In genomic region chr12:100141666-100141997, GRCh38 we compare ENCODE assay signal across 8 cellular contexts. TPM values are rescaled to one million over a fixed set of nuclear protein-coding genes. Genes with fewer than 3 reads are reported as not detected.
DNase-seq lines count a peak whose midpoint lies in the region; ATAC-seq and TF ChIP-seq lines count a peak whose summit lies in the region.

No MANE protein-coding gene starts in this region.

- peak overlapping the region; percentile 88 for H3K9ac ChIP-seq in DND-41 (ENCODE audit: low read depth, low read length)
- H3K9ac ChIP-seq in HUES6 (ENCODE audit: low read length): peak overlapping the region; percentile 92

- H4K20me1 ChIP-seq in DND-41 (ENCODE audit: insufficient read depth, low read length): no peaks in the 10 kb centered on the region; the same call in 1 of the 2 replicates

- H3K79me2 ChIP-seq in DND-41 (ENCODE audit: insufficient read depth, low read length): peaks cover 46% of the 10 kb centered on the region

- peaks cover 23% of the 10 kb centered on the region for H3K4me1 ChIP-seq in DND-41 (ENCODE audit: insufficient read depth, low read length)
- H3K4me1 ChIP-seq in HUES6 (ENCODE audit: control insufficient read depth, insufficient read depth, low read length): peaks cover 29% of the 10 kb centered on the region
- H3K4me1 ChIP-seq in esophagus squamous epithelium: peaks cover 4 to 41% (median 23%) of the 10 kb centered on the region in 3 donors

- peak overlapping the region; percentile 91 for H3K4me3 Mint-ChIP-seq in WTC11
- peak overlapping the region; percentile 91 to 98 (median 97) for H3K4me3 Mint-ChIP-seq in nephron

- H3K4me1 Mint-ChIP-seq in WTC11 (peaks cover 31% of the 10 kb centered on the region), nephron (peaks cover 30% of the 10 kb centered on the region)

- H3K36me3 ChIP-seq in DND-41 (ENCODE audit: insufficient read depth, low read length) (no peaks in the 10 kb centered on the region; the same call in 1 of the 2 replicates), HUES6 (ENCODE audit: control insufficient read depth, insufficient read depth, low read length) (no peaks in the 10 kb centered on the region), esophagus squamous epithelium (no peaks in the 10 kb centered on the region)

- ATAC-seq in DND-41 (ENCODE audit: insufficient read depth, low read depth) (peak; percentile 34; the same call in 2 of the 3 replicates), GM21528 (IDR thresholded peaks at IDR 0.05; ENCODE audit: low FRiP score, unreplicated experiment) (peak; percentile 19), WTC11 (no peak)

- peaks cover 10% of the 10 kb centered on the region for H3K9me3 Mint-ChIP-seq in WTC11
- H3K9me3 Mint-ChIP-seq in nephron: no peaks in the 10 kb centered on the region

- peaks cover 7% of the 10 kb centered on the region for H3K36me3 Mint-ChIP-seq in WTC11
- no peaks in the 10 kb centered on the region for H3K36me3 Mint-ChIP-seq in nephron (ENCODE audit: low read depth)

- peak overlapping the region; percentile 70 to 84; a peak in 3 of 4 replicates for H3K4me3 ChIP-seq in DND-41 (ENCODE audit: low read depth in 1 of 2, low read length in 2 of 2)
- peak overlapping the region; percentile 96 for H3K4me3 ChIP-seq in HUES6 (ENCODE audit: low read depth, low read length)
- H3K4me3 ChIP-seq in esophagus squamous epithelium: peak overlapping the region; percentile 88 to 97 (median 95)

- H3K27ac Mint-ChIP-seq in WTC11 (peak overlapping the region; percentile 64; the same call in 1 of the 2 replicates), nephron (peak overlapping the region; percentile 92 to 94 (median 94))

- no peaks in the 10 kb centered on the region for H3K27me3 Mint-ChIP-seq in WTC11 (ENCODE audit: low read depth)
- no peaks in the 10 kb centered on the region for H3K27me3 Mint-ChIP-seq in nephron (ENCODE audit: low read depth)

- H3K27ac ChIP-seq in DND-41 (ENCODE audit: low read length) (peak overlapping the region; percentile 72), HUES6 (ENCODE audit: low read depth, low read length) (peak overlapping the region; percentile 89; the same call in 1 of the 2 replicates), esophagus squamous epithelium (peak overlapping the region; percentile 96 to 98 (median 98))

- no peaks in the 10 kb centered on the region for H3K27me3 ChIP-seq in DND-41 (ENCODE audit: insufficient read depth, low read length, poor library complexity)
- H3K27me3 ChIP-seq in HUES6 (ENCODE audit: control insufficient read depth, insufficient read depth, low read length): no peaks in the 10 kb centered on the region
- H3K27me3 ChIP-seq in esophagus squamous epithelium: no peaks in the 10 kb centered on the region

- CTCF ChIA-PET in WTC11 (lab: Charles Lee): no interaction called here

- TF ChIP-seq CTCF in DND-41 (IDR thresholded peaks at IDR 0.05; ENCODE audit: borderline replicate concordance, extremely low read depth, low read length, poor library complexity, severe bottlenecking): no peak
- TF ChIP-seq CTCF in WTC11 (IDR thresholded peaks at IDR 0.05): no peak
- no peak for TF ChIP-seq CTCF in esophagus squamous epithelium (IDR thresholded peaks at IDR 0.05)
- TF ChIP-seq CTCF in nephron (IDR thresholded peaks at IDR 0.05; ENCODE audit: unreplicated experiment in 3 of 3): no peak

- no peak for TF ChIP-seq POLR2A in esophagus squamous epithelium (IDR thresholded peaks at IDR 0.05)

- H3K9me3 ChIP-seq in DND-41 (ENCODE audit: insufficient read depth, low read length, severe bottlenecking) (no peaks in the 10 kb centered on the region), HUES6 (ENCODE audit: control insufficient read depth, insufficient read depth, low read depth, low read length) (peaks cover 7% of the 10 kb centered on the region; the same call in 1 of the 2 replicates), esophagus squamous epithelium (no peaks in the 10 kb centered on the region)

- H3K4me2 ChIP-seq in DND-41 (ENCODE audit: insufficient read depth, low read length): peak overlapping the region; percentile 75

- H2AFZ ChIP-seq in DND-41 (ENCODE audit: low read depth, low read length): peak overlapping the region; percentile 91

- POLR2A ChIA-PET in WTC11 (lab: Charles Lee): interaction anchor here (0.6 kb wide), 1 partner anchor 146 kb away, joined by 3 read pairs; no protein-coding TSS in a partner anchor

- WGBS in esophagus squamous epithelium, 2 donors: 4 to 7% methylated on average over 6 of the region's 6 CpGs

- peak; percentile 20 for DNase-seq in DND-41
- no peak for DNase-seq in WTC11 (ENCODE audit: low spot score)
- DNase-seq in esophagus squamous epithelium (lab: John Stamatoyannopoulos, UW): no peak
- no peak for DNase-seq in T-helper 9 cell
- DNase-seq in ureter (ENCODE audit: low spot score): no peak

- intact Hi-C loops in esophagus squamous epithelium (cut with DNase I): no loop called here

TF ChIP-seq in WTC11, 78 proteins besides CTCF, POLR2A, EP300 and RAD21 (continues in another document):
- TF ChIP-seq, protein P1, sequence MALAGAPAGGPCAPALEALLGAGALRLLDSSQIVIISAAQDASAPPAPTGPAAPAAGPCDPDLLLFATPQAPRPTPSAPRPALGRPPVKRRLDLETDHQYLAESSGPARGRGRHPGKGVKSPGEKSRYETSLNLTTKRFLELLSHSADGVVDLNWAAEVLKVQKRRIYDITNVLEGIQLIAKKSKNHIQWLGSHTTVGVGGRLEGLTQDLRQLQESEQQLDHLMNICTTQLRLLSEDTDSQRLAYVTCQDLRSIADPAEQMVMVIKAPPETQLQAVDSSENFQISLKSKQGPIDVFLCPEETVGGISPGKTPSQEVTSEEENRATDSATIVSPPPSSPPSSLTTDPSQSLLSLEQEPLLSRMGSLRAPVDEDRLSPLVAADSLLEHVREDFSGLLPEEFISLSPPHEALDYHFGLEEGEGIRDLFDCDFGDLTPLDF (CRISPR knock-in tag; IDR thresholded peaks at IDR 0.05): no peak
- no peak for TF ChIP-seq NFATC4 (CRISPR knock-in tag; IDR thresholded peaks at IDR 0.05)
- TF ChIP-seq ZNF532 (CRISPR knock-in tag; IDR thresholded peaks at IDR 0.05; ENCODE audit: borderline replicate concordance): no peak
- TF ChIP-seq, protein P2, sequence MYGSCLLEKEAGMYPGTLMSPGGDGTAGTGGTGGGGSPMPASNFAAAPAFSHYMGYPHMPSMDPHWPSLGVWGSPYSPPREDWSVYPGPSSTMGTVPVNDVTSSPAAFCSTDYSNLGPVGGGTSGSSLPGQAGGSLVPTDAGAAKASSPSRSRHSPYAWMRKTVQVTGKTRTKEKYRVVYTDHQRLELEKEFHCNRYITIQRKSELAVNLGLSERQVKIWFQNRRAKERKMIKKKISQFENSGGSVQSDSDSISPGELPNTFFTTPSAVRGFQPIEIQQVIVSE (CRISPR knock-in tag; IDR thresholded peaks at IDR 0.05; ENCODE audit: borderline replicate concordance): no peak
- TF ChIP-seq E2F4 (CRISPR knock-in tag; IDR thresholded peaks at IDR 0.05; ENCODE audit: borderline replicate concordance, low read depth): no peak
- no peak for TF ChIP-seq OVOL2 (CRISPR knock-in tag; IDR thresholded peaks at IDR 0.05; ENCODE audit: borderline replicate concordance)

RNA-seq across cellular contexts. Expression of gene BLTP3B, which starts 1.0 kb away (rescaled TPM):
- total RNA-seq in WTC11 (2021) (21.4 to 23.8 TPM (median 22.4 TPM) in 3 replicates), esophagus squamous epithelium (10 to 100 TPM in 3 of 4 donors, 1 to 10 TPM in 1; 7.1 to 21.9 (median 13.5) TPM), ureter (25.6 TPM)

RNA-seq across cellular contexts. Expression of gene ACTR6, which starts 59.0 kb away (rescaled TPM):
- total RNA-seq in WTC11 (2021) (34.7 to 37.6 TPM (median 36.1 TPM) in 3 replicates), esophagus squamous epithelium (10 to 100 TPM; 14.2 to 21.0 (median 16.5) TPM), ureter (33.1 TPM)
